ENCODE assay signal across 8 cellular contexts in genomic region chr12:120086801-120087621, GRCh38. TPM values are rescaled to one million over a fixed set of nuclear protein-coding genes. Genes with fewer than 3 reads are reported as not detected.
DNase-seq lines count a peak whose midpoint lies in the region; TF ChIP-seq lines count a peak whose summit lies in the region.

No MANE protein-coding gene starts in this region.

- H3K9ac ChIP-seq in endocrine pancreas (ENCODE audit: control insufficient read depth, insufficient read depth, low read length) (no peak overlapping the region), mesendoderm (ENCODE audit: low read length) (peak overlapping the region; percentile 75)

- no peak overlapping the region for H3K18ac ChIP-seq in mesendoderm (ENCODE audit: low read length)

- no peak overlapping the region for H3K23ac ChIP-seq in mesendoderm (ENCODE audit: low read length)

- no peaks in the 10 kb centered on the region for H3K9me3 ChIP-seq in endocrine pancreas (ENCODE audit: control insufficient read depth, low read length)

- WGBS in mesendoderm (ENCODE audit: extremely low coverage, insufficient coverage, low lambda C conversion rate): no CpG with 5 or more reads among the region's 55 CpGs

- peak overlapping the region; percentile 76 for H3K4me2 ChIP-seq in mesendoderm (ENCODE audit: low read length)

- no peaks in the 10 kb centered on the region for H3K79me1 ChIP-seq in mesendoderm (ENCODE audit: low read length)

- H2BK5ac ChIP-seq in mesendoderm (ENCODE audit: low read length): no peak overlapping the region

- peak; percentile 99 for DNase-seq in COR-L47 (lab: John Stamatoyannopoulos, UW)
- peak; percentile 98 for DNase-seq in GM20000 (ENCODE audit: low spot score)
- DNase-seq in HT-29 (ENCODE audit: low spot score): peak; percentile 98
- peak; percentile 99 for DNase-seq in NK-92 treated with Interleukin-12 subunit alpha and Interleukin-12 subunit beta, amount 100 ng/mL, for 24 hours (lab: John Stamatoyannopoulos, UW)
- peak; percentile 97 to 99 (median 98) for DNase-seq in activated CD8-positive, alpha-beta memory T cell treated with anti-CD3 and anti-CD28 coated beads for 48 hours (ENCODE audit: low read depth in 2 of 3, low spot score in 2 of 3)
- DNase-seq in mesendoderm: peak; percentile 100
- DNase-seq in stimulated activated CD8-positive, alpha-beta memory T cell treated with anti-CD3 and anti-CD28 coated beads, Interleukin-15, amount 100 ng/mL, for 1 hour (ENCODE audit: low read depth): peak; percentile 98

- H4K5ac ChIP-seq in mesendoderm (ENCODE audit: low read length): no peak overlapping the region

- peak; percentile 98 for TF ChIP-seq CTCF in GM20000 (IDR thresholded peaks at IDR 0.05; ENCODE audit: extremely low read depth, missing control alignments)

- H3K4me3 ChIP-seq in endocrine pancreas (ENCODE audit: control insufficient read depth, insufficient read depth, low read length) (peak overlapping the region; percentile 67), mesendoderm (ENCODE audit: low read length) (no peak overlapping the region)

- H3K36me3 ChIP-seq in endocrine pancreas (ENCODE audit: control insufficient read depth, insufficient read depth, low read length): no peaks in the 10 kb centered on the region
- no peaks in the 10 kb centered on the region for H3K36me3 ChIP-seq in mesendoderm (ENCODE audit: control insufficient read depth, insufficient read depth, low read length)

- no peak overlapping the region for H2BK15ac ChIP-seq in mesendoderm (replicated peaks; ENCODE audit: low read depth)

- no peaks in the 10 kb centered on the region for H3K27me3 ChIP-seq in endocrine pancreas (ENCODE audit: control insufficient read depth, insufficient read depth, low read length)
- H3K27me3 ChIP-seq in mesendoderm (ENCODE audit: insufficient read depth, low read length, poor library complexity): no peaks in the 10 kb centered on the region

- no peak overlapping the region for H2AK5ac ChIP-seq in mesendoderm (ENCODE audit: low read length)

- H4K8ac ChIP-seq in mesendoderm (ENCODE audit: low read depth, low read length): no peak overlapping the region

- peak overlapping the region; percentile 74 for H3K56ac ChIP-seq in mesendoderm (ENCODE audit: low read length)

- no peak overlapping the region for H3K4ac ChIP-seq in mesendoderm (ENCODE audit: low read depth, low read length)

- H3K27ac ChIP-seq in mesendoderm (ENCODE audit: low read depth, low read length): peak overlapping the region; percentile 15

- H3K4me1 ChIP-seq in endocrine pancreas (ENCODE audit: control insufficient read depth, insufficient read depth, low read length) (peaks cover 3% of the 10 kb centered on the region), mesendoderm (ENCODE audit: control insufficient read depth, low read depth, low read length) (no peaks in the 10 kb centered on the region)

- H2BK120ac ChIP-seq in mesendoderm (ENCODE audit: low read depth, low read length): no peak overlapping the region

- H3K79me2 ChIP-seq in mesendoderm (ENCODE audit: control insufficient read depth, insufficient read depth, low read length): no peaks in the 10 kb centered on the region

RNA-seq across cellular contexts. Expression of gene RAB35, which starts 29.5 kb away (rescaled TPM):
- total RNA-seq in HT-29 (2014; rRNA removed; shearing (Covaris generic)): 46.1 and 53.4 TPM in 2 replicates
- 40.3 TPM for polyA plus RNA-seq in mesendoderm (2013, experiment 1 of 2)
- polyA plus RNA-seq in mesendoderm (2013, experiment 2 of 2): 43.3 TPM
